Comparison of ENCODE assay signal across 10 cellular contexts in genomic region chr6:149320745-149321240, GRCh38. TPM values are rescaled to one million over a fixed set of nuclear protein-coding genes. Genes with fewer than 3 reads are reported as not detected.
A peak's percentile ranks its signal among the peaks of the same experiment; 100 is the strongest.
DNase-seq lines count a peak whose midpoint lies in the region; ATAC-seq and TF ChIP-seq lines count a peak whose summit lies in the region.
"Had no signal": no experiment of that assay in that cellular context is flagged by ENCODE, and none has a peak within 500 bp of the region (broad histone marks: within the 10 kb centered on the region; RNA-seq: fewer than 3 reads in every experiment).

No MANE protein-coding gene starts in this region.

- no peak for TF ChIP-seq POLR2A in spleen (IDR thresholded peaks at IDR 0.05)

- H3K9me3 ChIP-seq in BLaER1, result 0 out of 2 replicates have a peak, but pooled peaks cover 3% of the 10 kb centered on the region
- no peaks in the 10 kb centered on the region for H3K9me3 ChIP-seq in DOHH2 (ENCODE audit: control insufficient read depth, insufficient read depth, low read length)
- no peaks in the 10 kb centered on the region for H3K9me3 ChIP-seq in spleen
- no peaks in the 10 kb centered on the region for H3K9me3 ChIP-seq in MG63

- H3K4me1 Mint-ChIP-seq in activated T-helper 1 cell treated with anti-CD3 and anti-CD28 coated beads, Interleukin-12 subunit alpha, Interleukin-12 subunit beta, Interleukin-2, Interleukin-4 antibody, amounts not matched to agents 30 ng/mL and 10 ng/mL and 1 ng/mL, durations not matched to agents 14 hours and 24 hours and 36 hours (ENCODE audit: low read depth), result peaks cover 52% of the 10 kb centered on the region
- H3K4me1 Mint-ChIP-seq in mesothelial cell of epicardium, result peaks cover 52% of the 10 kb centered on the region

- peaks cover 75% of the 10 kb centered on the region for H4K20me1 ChIP-seq in BLaER1
- peaks cover 6% of the 10 kb centered on the region; the same call in 1 of the 2 replicates for H4K20me1 ChIP-seq in DOHH2 (ENCODE audit: control insufficient read depth, insufficient read depth, low read depth, low read length)

- no peaks in the 10 kb centered on the region for H3K27me3 Mint-ChIP-seq in activated T-helper 1 cell treated with anti-CD3 and anti-CD28 coated beads, Interleukin-12 subunit alpha, Interleukin-12 subunit beta, Interleukin-2, Interleukin-4 antibody, amounts not matched to agents 30 ng/mL and 10 ng/mL and 1 ng/mL, durations not matched to agents 14 hours and 24 hours and 36 hours (ENCODE audit: insufficient read depth)
- no peaks in the 10 kb centered on the region for H3K27me3 Mint-ChIP-seq in mesothelial cell of epicardium (ENCODE audit: low read depth)

- peaks cover 38% of the 10 kb centered on the region for H3K36me3 Mint-ChIP-seq in activated T-helper 1 cell treated with anti-CD3 and anti-CD28 coated beads, Interleukin-12 subunit alpha, Interleukin-12 subunit beta, Interleukin-2, Interleukin-4 antibody, amounts not matched to agents 30 ng/mL and 10 ng/mL and 1 ng/mL, durations not matched to agents 14 hours and 24 hours and 36 hours (ENCODE audit: low read depth)
- no peaks in the 10 kb centered on the region for H3K36me3 Mint-ChIP-seq in mesothelial cell of epicardium

- H3K4me2 ChIP-seq in BLaER1 (0 out of 2 replicates have a peak overlapping the region, but pooled peaks have one; percentile 16), DOHH2 (ENCODE audit: low read length) (peak overlapping the region; percentile 25; the same call in 1 of the 2 replicates)

- H3K27ac ChIP-seq in BLaER1 (no peak overlapping the region), DOHH2 (ENCODE audit: low read depth, low read length) (no peak overlapping the region), spleen (no peak overlapping the region)
- H3K27ac ChIP-seq: HL-60 had no signal

- peaks cover 6% of the 10 kb centered on the region for H3F3A ChIP-seq in DOHH2 (ENCODE audit: control insufficient read depth, insufficient read depth)

- peaks cover 49% of the 10 kb centered on the region for H3K4me1 ChIP-seq in BLaER1
- peaks cover 56% of the 10 kb centered on the region for H3K4me1 ChIP-seq in DOHH2 (ENCODE audit: control insufficient read depth, low read length)
- H3K4me1 ChIP-seq in spleen, result peaks cover 48 to 85% (median 79%) of the 10 kb centered on the region in 6 donors

- H3K4me3 Mint-ChIP-seq in activated T-helper 1 cell treated with anti-CD3 and anti-CD28 coated beads, Interleukin-12 subunit alpha, Interleukin-12 subunit beta, Interleukin-2, Interleukin-4 antibody, amounts not matched to agents 30 ng/mL and 10 ng/mL and 1 ng/mL, durations not matched to agents 14 hours and 24 hours and 36 hours, result peak overlapping the region; percentile 91
- H3K4me3 Mint-ChIP-seq in mesothelial cell of epicardium, result no peak overlapping the region

- intact Hi-C loops in activated T-helper 1 cell treated with anti-CD3 and anti-CD28 coated beads, Interleukin-12 subunit alpha, Interleukin-12 subunit beta, Interleukin-2, Interleukin-4 antibody, amounts not matched to agents 30 ng/mL and 10 ng/mL and 1 ng/mL, durations not matched to agents 14 hours and 24 hours and 36 hours (cut with micrococcal nuclease), result no loop called here
- intact Hi-C loops in spleen (cut with DNase I; ENCODE audit: low total_unique reads), result no loop called here

- H3K27ac Mint-ChIP-seq in activated T-helper 1 cell treated with anti-CD3 and anti-CD28 coated beads, Interleukin-12 subunit alpha, Interleukin-12 subunit beta, Interleukin-2, Interleukin-4 antibody, amounts not matched to agents 30 ng/mL and 10 ng/mL and 1 ng/mL, durations not matched to agents 14 hours and 24 hours and 36 hours, result peak overlapping the region; percentile 95
- H3K27ac Mint-ChIP-seq in mesothelial cell of epicardium, result peak overlapping the region; percentile 9

- H3K9ac ChIP-seq in BLaER1, result no peak overlapping the region

- H3K36me3 ChIP-seq in BLaER1 (peaks cover 4% of the 10 kb centered on the region), DOHH2 (ENCODE audit: control insufficient read depth, low read length) (0 out of 2 replicates have a peak, but pooled peaks cover 4% of the 10 kb centered on the region), spleen (no peaks in the 10 kb centered on the region), MG63 (no peaks in the 10 kb centered on the region; the same call in 1 of the 2 replicates)

- no peak for ATAC-seq in GM19467 (IDR thresholded peaks at IDR 0.05; ENCODE audit: unreplicated experiment)

- no peaks in the 10 kb centered on the region for H3K9me3 Mint-ChIP-seq in activated T-helper 1 cell treated with anti-CD3 and anti-CD28 coated beads, Interleukin-12 subunit alpha, Interleukin-12 subunit beta, Interleukin-2, Interleukin-4 antibody, amounts not matched to agents 30 ng/mL and 10 ng/mL and 1 ng/mL, durations not matched to agents 14 hours and 24 hours and 36 hours
- H3K9me3 Mint-ChIP-seq in mesothelial cell of epicardium, result no peaks in the 10 kb centered on the region

- no peak for DNase-seq in activated T-helper 1 cell treated with anti-CD3 and anti-CD28 coated beads, Interleukin-12 subunit alpha, Interleukin-12 subunit beta, Interleukin-2, Interleukin-4 antibody, amounts not matched to agents 30 ng/mL and 10 ng/mL and 1 ng/mL, durations not matched to agents 14 hours and 24 hours and 36 hours (ENCODE audit: low spot score)
- DNase-seq in mesothelial cell of epicardium (ENCODE audit: low spot score in 2 of 2, unreplicated experiment in 2 of 2) (no peak), spleen (no peak), MG63 (no peak)
- DNase-seq in activated CD4-positive, alpha-beta T cell treated with anti-CD3 and anti-CD28 coated beads, Interleukin-2, amount 50 U/mL, for 4 hours, result no peak
- DNase-seq: NCI-H1930 had no signal

- no peaks in the 10 kb centered on the region for H3K27me3 ChIP-seq in BLaER1
- 0 out of 2 replicates have a peak, but pooled peaks cover 2% of the 10 kb centered on the region for H3K27me3 ChIP-seq in DOHH2 (ENCODE audit: control insufficient read depth, low read length)
- H3K27me3 ChIP-seq in spleen (replicated peaks in 1 of 7), result no peaks in the 10 kb centered on the region
- no peaks in the 10 kb centered on the region for H3K27me3 ChIP-seq in MG63

- TF ChIP-seq CTCF in DOHH2 (IDR thresholded peaks at IDR 0.05; ENCODE audit: low read depth, low read length, poor library complexity, severe bottlenecking) (no peak), mesothelial cell of epicardium (IDR thresholded peaks at IDR 0.05; ENCODE audit: unreplicated experiment) (no peak), spleen (IDR thresholded peaks at IDR 0.05 in 8 of 11, conservative IDR thresholded peaks at IDR 0.05 in 3 of 11) (no peak)

- H3K4me3 ChIP-seq in BLaER1, result no peak overlapping the region
- H3K4me3 ChIP-seq in DOHH2 (ENCODE audit: low read length), result no peak overlapping the region
- no peak overlapping the region for H3K4me3 ChIP-seq in spleen
- H3K4me3 ChIP-seq in MG63, result no peak overlapping the region

- H3K9me2 ChIP-seq in DOHH2 (replicated peaks; ENCODE audit: control insufficient read depth, low read length), result no peaks in the 10 kb centered on the region

- H3K79me2 ChIP-seq in DOHH2 (ENCODE audit: control insufficient read depth, low read length), result peaks cover 82% of the 10 kb centered on the region

RNA-seq across cellular contexts. Expression of gene TAB2, which starts 3.3 kb away (rescaled TPM):
- total RNA-seq in activated T-helper 1 cell treated with anti-CD3 and anti-CD28 coated beads, Interleukin-12 subunit alpha, Interleukin-12 subunit beta, Interleukin-2, Interleukin-4 antibody, amounts not matched to agents 30 ng/mL and 10 ng/mL and 1 ng/mL, durations not matched to agents 14 hours and 24 hours and 36 hours, result 154 and 157 TPM in 2 replicates
- total RNA-seq in mesothelial cell of epicardium (71.3 to 72.7 TPM (median 72.0 TPM) in 3 replicates), spleen (10 to 100 TPM; 62.4 to 84.1 (median 73.0) TPM)
- 10 to 100 TPM; 15.4 to 21.5 (median 16.4) TPM for polyA plus RNA-seq in spleen
- total RNA-seq in MG63 (2014; rRNA removed; shearing (Covaris generic); ENCODE audit: low replicate concordance), result 27.3 and 49.3 TPM in 2 replicates
